23 cellular contexts compared by ENCODE assay signal in the genomic region with DNA sequence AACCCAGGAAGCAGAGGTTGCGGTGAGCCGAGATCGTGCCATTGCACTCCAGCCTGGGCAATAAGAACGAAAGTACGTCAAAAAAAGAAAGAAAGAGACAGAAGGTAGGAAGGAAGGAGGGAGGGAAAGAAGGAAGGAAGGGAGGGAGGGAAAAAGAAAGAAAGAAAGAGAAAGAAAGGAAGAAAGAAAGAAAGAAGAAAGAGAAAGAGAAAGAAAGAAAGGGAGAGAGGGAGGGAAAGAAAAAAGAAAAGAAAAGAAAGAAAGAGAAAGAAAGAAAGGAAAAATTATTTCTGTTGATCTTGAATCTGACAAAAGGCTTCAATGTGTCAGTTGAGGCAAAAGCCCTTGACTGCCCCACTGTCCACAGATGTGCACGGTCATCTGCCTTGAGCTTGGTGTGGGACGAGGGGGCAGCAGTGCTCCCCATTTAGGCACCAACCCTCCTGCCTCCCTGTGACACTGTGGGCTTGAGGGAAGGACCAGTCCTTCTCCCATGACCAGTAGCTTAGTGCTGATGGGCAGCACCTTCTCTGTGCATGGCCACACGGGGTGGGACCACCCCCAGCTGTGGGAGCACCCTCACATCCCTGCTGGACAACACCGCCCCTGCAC. TPM values are rescaled to one million over a fixed set of nuclear protein-coding genes. Genes with fewer than 3 reads are reported as not detected.
"Had no signal": no experiment of that assay in that cellular context is flagged by ENCODE, and none has a peak within 500 bp of the region (broad histone marks: within the 10 kb centered on the region; RNA-seq: fewer than 3 reads in every experiment).

No MANE protein-coding gene starts in this region.

- H3K9me3 Mint-ChIP-seq: neural crest cell had no signal

- DNase-seq: cortex of kidney; effector memory CD4-positive, alpha-beta T cell; heart left ventricle; hippocampal formation; naive thymus-derived CD4-positive, alpha-beta T cell; nucleus accumbens; ovary; small intestine; stimulated activated CD4-positive, alpha-beta T cell treated with anti-CD3 and anti-CD28 coated beads, Interleukin-12 subunit alpha, Interleukin-12 subunit beta, amount 100 ng/mL, for 4 hours; stimulated activated naive CD4-positive, alpha-beta T cell treated with Interleukin-2 at 50 U/mL for 16 hours; tibial artery; upper lobe of left lung had no signal

- H3K36me3 Mint-ChIP-seq: naive thymus-derived CD4-positive, alpha-beta T cell had no signal

- ATAC-seq: esophagus mucosa; heart left ventricle; naive thymus-derived CD4-positive, alpha-beta T cell had no signal

- H3K4me1 Mint-ChIP-seq: neural crest cell had no signal

- H3K4me3 Mint-ChIP-seq: naive thymus-derived CD4-positive, alpha-beta T cell; neural crest cell had no signal

RNA-seq across cellular contexts. Expression of gene TMPRSS6, which starts 33.6 kb away (rescaled TPM):
- total RNA-seq: esophagus mucosa, fibroblast of lung, frontal cortex, glomerular endothelial cell, kidney epithelial cell, lung microvascular endothelial cell, mesenteric fat pad, neural crest cell, posterior vena cava, right atrium auricular region, vagina had no signal
